ENCODE assay signal across 1 cellular context in genomic region chr2:120538691-120539420, GRCh38.
A peak's percentile ranks its signal among the peaks of the same experiment; 100 is the strongest.
TF ChIP-seq lines count a peak whose summit lies in the region.

No MANE protein-coding gene starts in this region.

TF ChIP-seq in HepG2, 621 proteins besides CTCF, POLR2A, EP300 and RAD21 (continued from another document and continues in another):
- TF ChIP-seq ZNF710 (CRISPR knock-in tag; IDR thresholded peaks at IDR 0.05; ENCODE audit: borderline replicate concordance) (peak; percentile 57; the same call in 1 of the 2 replicates), ZNF724P (CRISPR knock-in tag; IDR thresholded peaks at IDR 0.05; ENCODE audit: borderline replicate concordance) (no peak), KMT2A (CRISPR knock-in tag; IDR thresholded peaks at IDR 0.05) (no peak; the same call in 1 of the 2 replicates), PAF1 (CRISPR knock-in tag; IDR thresholded peaks at IDR 0.05) (no peak), ZNF180 (CRISPR knock-in tag; IDR thresholded peaks at IDR 0.05; ENCODE audit: borderline replicate concordance, low read depth) (no peak), KAT8 (CRISPR knock-in tag; IDR thresholded peaks at IDR 0.05) (no peak), SALL1 (CRISPR knock-in tag; IDR thresholded peaks at IDR 0.05) (peak; percentile 33; the same call in 1 of the 2 replicates), AGO2 (optimal IDR thresholded peaks at IDR 0.05; ENCODE audit: low read depth, low read length) (no peak), ATF2 (CRISPR knock-in tag; IDR thresholded peaks at IDR 0.05) (no peak), DMTF1 (CRISPR knock-in tag; IDR thresholded peaks at IDR 0.05) (no peak), MYNN (CRISPR knock-in tag; IDR thresholded peaks at IDR 0.05; ENCODE audit: low read depth) (no peak), KDM2A (CRISPR knock-in tag; IDR thresholded peaks at IDR 0.05; ENCODE audit: borderline replicate concordance, low read depth) (no peak), FOXA3 (CRISPR knock-in tag; IDR thresholded peaks at IDR 0.05) (no peak), ZNF891 (CRISPR knock-in tag; IDR thresholded peaks at IDR 0.05) (peak; percentile 51; the same call in 1 of the 2 replicates), KLF15 (CRISPR knock-in tag; IDR thresholded peaks at IDR 0.05; ENCODE audit: borderline replicate concordance) (no peak), ZNF138 (CRISPR knock-in tag; IDR thresholded peaks at IDR 0.05; ENCODE audit: low read depth) (no peak), NRL (CRISPR knock-in tag; IDR thresholded peaks at IDR 0.05; ENCODE audit: borderline replicate concordance) (peak; percentile 84), TAF1 (CRISPR knock-in tag; IDR thresholded peaks at IDR 0.05) (no peak), MIXL1 (CRISPR knock-in tag; IDR thresholded peaks at IDR 0.05) (no peak), RBAK (CRISPR knock-in tag; IDR thresholded peaks at IDR 0.05) (no peak), PRMT3 (CRISPR knock-in tag; IDR thresholded peaks at IDR 0.05; ENCODE audit: borderline replicate concordance, low read depth) (no peak), ZFY (CRISPR knock-in tag; IDR thresholded peaks at IDR 0.05) (no peak), TFE3 (CRISPR knock-in tag; IDR thresholded peaks at IDR 0.05) (no peak), FOSL1 (CRISPR knock-in tag; IDR thresholded peaks at IDR 0.05; ENCODE audit: borderline replicate concordance) (no peak), ZFYVE20 (CRISPR knock-in tag; IDR thresholded peaks at IDR 0.05; ENCODE audit: borderline replicate concordance, low read depth) (no peak), HOXA9 (CRISPR knock-in tag; IDR thresholded peaks at IDR 0.05; ENCODE audit: borderline replicate concordance) (no peak), ZNF883 (CRISPR knock-in tag; IDR thresholded peaks at IDR 0.05; ENCODE audit: not compliant biosample characterization) (no peak), ZNF230 (CRISPR knock-in tag; IDR thresholded peaks at IDR 0.05) (0 out of 2 replicates have a peak, but pooled peaks have one; percentile 29), TAF15 (IDR thresholded peaks at IDR 0.05; ENCODE audit: low read depth, low read length, poor library complexity, severe bottlenecking) (no peak), ZMYM4 (CRISPR knock-in tag; IDR thresholded peaks at IDR 0.05) (0 out of 2 replicates have a peak, but pooled peaks have one; percentile 12), ZNF577 (CRISPR knock-in tag; IDR thresholded peaks at IDR 0.05; ENCODE audit: borderline replicate concordance, low read depth) (no peak), HCFC1 (IDR thresholded peaks at IDR 0.05; ENCODE audit: low read depth, low read length) (no peak), TGIF2 (CRISPR knock-in tag; IDR thresholded peaks at IDR 0.05) (no peak), PATZ1 (CRISPR knock-in tag; IDR thresholded peaks at IDR 0.05) (no peak), ZBTB25 (CRISPR knock-in tag; IDR thresholded peaks at IDR 0.05) (no peak), TOE1 (CRISPR knock-in tag; IDR thresholded peaks at IDR 0.05) (no peak), SMARCC2 (IDR thresholded peaks at IDR 0.05) (no peak), ZNF274 (CRISPR knock-in tag; IDR thresholded peaks at IDR 0.05) (no peak; the same call in 1 of the 2 replicates), ZBTB1 (CRISPR knock-in tag; IDR thresholded peaks at IDR 0.05; ENCODE audit: borderline replicate concordance) (no peak), ZNF142 (CRISPR knock-in tag; IDR thresholded peaks at IDR 0.05) (no peak), HIC2 (CRISPR knock-in tag; IDR thresholded peaks at IDR 0.05; ENCODE audit: low read depth) (no peak)
